In genomic region chr20:36346256-36346655, GRCh38 we compare ENCODE assay signal across 23 cellular contexts. TPM values are rescaled to one million over a fixed set of nuclear protein-coding genes. Genes with fewer than 3 reads are reported as not detected.
A peak's percentile ranks its signal among the peaks of the same experiment; 100 is the strongest.
DNase-seq lines count a peak whose midpoint lies in the region; ATAC-seq and TF ChIP-seq lines count a peak whose summit lies in the region.
"Had no signal": no experiment of that assay in that cellular context is flagged by ENCODE, and none has a peak within 500 bp of the region (broad histone marks: within the 10 kb centered on the region; RNA-seq: fewer than 3 reads in every experiment).

No MANE protein-coding gene starts in this region.

- H3K27me3 Mint-ChIP-seq in CD14-positive monocyte (ENCODE audit: low read depth in 3 of 3) (peaks cover 1 to 7% (median 2%) of the 10 kb centered on the region in 3 donors), glutamatergic neuron (ENCODE audit: unreplicated experiment) (peaks cover 3% of the 10 kb centered on the region)
- H3K27me3 Mint-ChIP-seq in activated naive CD8-positive, alpha-beta T cell treated with anti-CD3 and anti-CD28 coated beads, Interleukin-2, amount 50 U/mL, for 24 hours, result peaks cover 5% of the 10 kb centered on the region

- H2BK5ac ChIP-seq in neuronal stem cell (ENCODE audit: low read length), result no peak overlapping the region

- no peak overlapping the region for H2BK15ac ChIP-seq in neuronal stem cell (ENCODE audit: low read length)

- H2AK5ac ChIP-seq in neuronal stem cell (ENCODE audit: low read depth, low read length), result no peak overlapping the region

- no peaks in the 10 kb centered on the region for H3K36me3 ChIP-seq in neuronal stem cell (replicated peaks in 1 of 2; ENCODE audit: control insufficient read depth in 2 of 2, insufficient read depth in 2 of 2, low read length in 2 of 2)
- H3K36me3 ChIP-seq: BE2C, BLaER1 had no signal

- peak overlapping the region; percentile 77 for H3K14ac ChIP-seq in neuronal stem cell (ENCODE audit: low read length)

- H3K9me3 ChIP-seq in neuronal stem cell (replicated peaks in 1 of 2; ENCODE audit: control insufficient read depth in 2 of 2, insufficient read depth in 1 of 2, low read depth in 1 of 2, low read length in 2 of 2), result no peaks in the 10 kb centered on the region
- H3K9me3 ChIP-seq: BE2C, BLaER1, Caco-2 had no signal

- H3K4me1 Mint-ChIP-seq in CD14-positive monocyte, result no peaks in the 10 kb centered on the region
- H3K4me1 Mint-ChIP-seq in glutamatergic neuron (ENCODE audit: low read depth, unreplicated experiment), result no peaks in the 10 kb centered on the region
- H3K4me1 Mint-ChIP-seq in stimulated activated effector memory CD8-positive, alpha-beta T cell treated with anti-CD3 and anti-CD28 coated beads, Interleukin-12 subunit alpha, Interleukin-12 subunit beta, amount 100 ng/mL, for 72 hours, result no peaks in the 10 kb centered on the region
- peaks cover under 1% of the 10 kb centered on the region for H3K4me1 Mint-ChIP-seq in activated naive CD8-positive, alpha-beta T cell treated with anti-CD3 and anti-CD28 coated beads, Interleukin-2, amount 50 U/mL, for 24 hours

- TF ChIP-seq CTCF in CD14-positive monocyte (IDR thresholded peaks at IDR 0.05) (no peak), glutamatergic neuron (IDR thresholded peaks at IDR 0.05; ENCODE audit: partially characterized antibody, unreplicated experiment) (no peak)

- intact Hi-C loops in CD14-positive monocyte (cut with micrococcal nuclease), result no loop called here

- H4K8ac ChIP-seq in neuronal stem cell (ENCODE audit: low read depth, low read length), result no peak overlapping the region

- H3K9me3 Mint-ChIP-seq in CD14-positive monocyte, result no peaks in the 10 kb centered on the region
- H3K9me3 Mint-ChIP-seq in glutamatergic neuron (ENCODE audit: unreplicated experiment), result peaks cover 2% of the 10 kb centered on the region
- no peaks in the 10 kb centered on the region for H3K9me3 Mint-ChIP-seq in stimulated activated effector memory CD8-positive, alpha-beta T cell treated with anti-CD3 and anti-CD28 coated beads, Interleukin-12 subunit alpha, Interleukin-12 subunit beta, amount 100 ng/mL, for 72 hours
- H3K9me3 Mint-ChIP-seq in activated naive CD8-positive, alpha-beta T cell treated with anti-CD3 and anti-CD28 coated beads, Interleukin-2, amount 50 U/mL, for 24 hours, result no peaks in the 10 kb centered on the region
- H3K9me3 Mint-ChIP-seq: CD4-positive, alpha-beta T cell; CD8-positive, alpha-beta T cell had no signal

- no peak overlapping the region for H3K4me2 ChIP-seq in neuronal stem cell (ENCODE audit: insufficient read depth, low read length, poor library complexity, severe bottlenecking)
- H3K4me2 ChIP-seq: BLaER1 had no signal

- H3K79me1 ChIP-seq in neuronal stem cell (ENCODE audit: low read depth, low read length), result no peaks in the 10 kb centered on the region

- H3K27me3 ChIP-seq in neuronal stem cell (ENCODE audit: control insufficient read depth in 3 of 3, insufficient read depth in 3 of 3, low read depth in 1 of 3, low read length in 3 of 3), result no peaks in the 10 kb centered on the region
- H3K27me3 ChIP-seq: BE2C, BLaER1 had no signal

- H3K36me3 Mint-ChIP-seq in CD14-positive monocyte (no peaks in the 10 kb centered on the region), glutamatergic neuron (ENCODE audit: unreplicated experiment) (no peaks in the 10 kb centered on the region)
- no peaks in the 10 kb centered on the region for H3K36me3 Mint-ChIP-seq in stimulated activated effector memory CD8-positive, alpha-beta T cell treated with anti-CD3 and anti-CD28 coated beads, Interleukin-12 subunit alpha, Interleukin-12 subunit beta, amount 100 ng/mL, for 72 hours
- no peaks in the 10 kb centered on the region for H3K36me3 Mint-ChIP-seq in activated naive CD8-positive, alpha-beta T cell treated with anti-CD3 and anti-CD28 coated beads, Interleukin-2, amount 50 U/mL, for 24 hours (ENCODE audit: low read depth)
- H3K36me3 Mint-ChIP-seq: CD8-positive, alpha-beta T cell had no signal

- no peak overlapping the region for H3K27ac Mint-ChIP-seq in CD14-positive monocyte
- no peak overlapping the region for H3K27ac Mint-ChIP-seq in glutamatergic neuron (ENCODE audit: unreplicated experiment)
- H3K27ac Mint-ChIP-seq in stimulated activated effector memory CD8-positive, alpha-beta T cell treated with anti-CD3 and anti-CD28 coated beads, Interleukin-12 subunit alpha, Interleukin-12 subunit beta, amount 100 ng/mL, for 72 hours, result no peak overlapping the region
- no peak overlapping the region for H3K27ac Mint-ChIP-seq in activated naive CD8-positive, alpha-beta T cell treated with anti-CD3 and anti-CD28 coated beads, Interleukin-2, amount 50 U/mL, for 24 hours
- H3K27ac Mint-ChIP-seq: CD4-positive, alpha-beta T cell; CD8-positive, alpha-beta T cell had no signal

- no peak overlapping the region for H3K23ac ChIP-seq in neuronal stem cell (ENCODE audit: low read depth, low read length, poor library complexity)

- no peak overlapping the region for H3K4me3 ChIP-seq in neuronal stem cell (ENCODE audit: low read length in 2 of 2)
- H3K4me3 ChIP-seq: BLaER1, GM12878 had no signal

- no peak overlapping the region for H3K18ac ChIP-seq in neuronal stem cell (ENCODE audit: low read length)

- H3K4me3 Mint-ChIP-seq in CD14-positive monocyte, result no peak overlapping the region
- peak overlapping the region; percentile 28 for H3K4me3 Mint-ChIP-seq in glutamatergic neuron (ENCODE audit: unreplicated experiment)
- H3K4me3 Mint-ChIP-seq in stimulated activated effector memory CD8-positive, alpha-beta T cell treated with anti-CD3 and anti-CD28 coated beads, Interleukin-12 subunit alpha, Interleukin-12 subunit beta, amount 100 ng/mL, for 72 hours, result no peak overlapping the region
- H3K4me3 Mint-ChIP-seq in activated naive CD8-positive, alpha-beta T cell treated with anti-CD3 and anti-CD28 coated beads, Interleukin-2, amount 50 U/mL, for 24 hours, result no peak overlapping the region
- H3K4me3 Mint-ChIP-seq: CD4-positive, alpha-beta T cell; CD8-positive, alpha-beta T cell had no signal

- no peak overlapping the region for H3K9ac ChIP-seq in neuronal stem cell (ENCODE audit: low read depth, low read length, poor library complexity)
- H3K9ac ChIP-seq: BLaER1 had no signal

- no peak for ATAC-seq in HG03520 (IDR thresholded peaks at IDR 0.05; ENCODE audit: unreplicated experiment)
- ATAC-seq in stimulated activated effector memory CD8-positive, alpha-beta T cell treated with anti-CD3 and anti-CD28 coated beads, Interleukin-12 subunit alpha, Interleukin-12 subunit beta, amount 100 ng/mL, for 72 hours, result no peak
- no peak for ATAC-seq in activated naive CD8-positive, alpha-beta T cell treated with anti-CD3 and anti-CD28 coated beads, Interleukin-2, amount 50 U/mL, for 24 hours
- ATAC-seq: CD8-positive, alpha-beta T cell; GM12878 had no signal

- no peak overlapping the region for H3K4ac ChIP-seq in neuronal stem cell (ENCODE audit: low read length)

- H2AFZ ChIP-seq in neuronal stem cell (ENCODE audit: low read length), result no peak overlapping the region

- H3K27ac ChIP-seq in neuronal stem cell (replicated peaks; ENCODE audit: low read length), result no peak overlapping the region
- H3K27ac ChIP-seq: BLaER1 had no signal

- H2BK120ac ChIP-seq in neuronal stem cell (ENCODE audit: low read depth, low read length), result no peak overlapping the region

- H2BK12ac ChIP-seq in neuronal stem cell (ENCODE audit: low read length), result no peak overlapping the region

- no CpG with 5 or more reads among the region's 3 CpGs for WGBS in neuronal stem cell (ENCODE audit: extremely low coverage in 2 of 2, insufficient read length in 2 of 2, insufficient replicate concordance in 1 of 2), 2 donors

- H4K91ac ChIP-seq in neuronal stem cell (ENCODE audit: low read depth, low read length, poor library complexity), result no peak overlapping the region

- peak; percentile 14 for DNase-seq in CD14-positive monocyte (ENCODE audit: low spot score)
- DNase-seq in glutamatergic neuron, result no peak
- no peak for DNase-seq in neuronal stem cell (ENCODE audit: low spot score)
- no peak for DNase-seq in NCI-H1105 treated with DMSO at 0.1 percent for 48 hours (lab: John Stamatoyannopoulos, UW)
- no peak for DNase-seq in stimulated activated effector memory CD8-positive, alpha-beta T cell treated with anti-CD3 and anti-CD28 coated beads, Interleukin-12 subunit alpha, Interleukin-12 subunit beta, amount 100 ng/mL, for 72 hours (ENCODE audit: low spot score in 2 of 2)
- no peak for DNase-seq in activated naive CD8-positive, alpha-beta T cell treated with anti-CD3 and anti-CD28 coated beads, Interleukin-2, amount 50 U/mL, for 24 hours
- DNase-seq: 8988T; AML-193; BE2C; C1 segment of cervical spinal cord; Caco-2; Calu3; CD4-positive, alpha-beta T cell; CD8-positive, alpha-beta T cell; DMS153; DMS53; DMS79; DND-41; EL; GDM1 had no signal

- H3K4me1 ChIP-seq in neuronal stem cell (ENCODE audit: control insufficient read depth in 2 of 2, insufficient read depth in 1 of 2, low read depth in 1 of 2, low read length in 2 of 2), result no peaks in the 10 kb centered on the region
- H3K4me1 ChIP-seq: BE2C, BLaER1, Caco-2 had no signal

RNA-seq across cellular contexts. Expression of gene DLGAP4, which starts 40.1 kb away (rescaled TPM):
- 10 to 100 TPM in 1 of 2 donors, 1 to 10 TPM in 1; 9.9 to 17.6 TPM for polyA plus RNA-seq in CD14-positive monocyte
- 199 TPM for total RNA-seq in glutamatergic neuron (ENCODE audit: unreplicated experiment)
- 98.6 TPM for polyA plus RNA-seq in neuronal stem cell (2013, experiment 1 of 2)
- polyA plus RNA-seq in neuronal stem cell (2013, experiment 2 of 2), result 99.8 TPM
